Comparison of ENCODE assay signal across 19 cellular contexts in the genomic region with DNA sequence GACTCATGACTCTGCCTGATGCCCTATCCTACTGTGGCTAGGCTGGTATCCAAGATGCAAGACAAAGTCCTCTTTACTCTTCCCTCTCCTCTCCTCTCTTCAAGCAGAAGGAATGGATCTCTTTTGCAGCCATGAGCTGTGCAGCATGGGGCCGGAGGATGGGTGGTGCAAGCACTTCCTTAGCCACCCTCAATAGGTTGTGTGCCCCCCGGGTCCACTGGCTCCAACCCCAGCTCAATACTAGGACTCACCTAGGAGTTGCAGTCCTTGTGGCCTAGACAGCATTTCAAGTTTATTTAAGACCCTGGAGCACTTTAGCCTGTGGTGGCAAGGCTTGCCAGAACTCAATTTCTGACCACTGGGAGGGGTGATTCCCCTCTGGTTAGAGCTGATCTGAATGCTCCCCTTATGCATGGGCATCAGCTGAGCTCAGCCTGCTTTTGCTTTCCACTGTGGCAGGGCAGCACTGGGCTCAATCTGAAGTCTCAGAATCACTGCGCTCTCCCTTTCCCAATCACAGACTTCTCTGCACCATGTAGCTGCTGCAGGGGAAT. TPM values are rescaled to one million over a fixed set of nuclear protein-coding genes. Genes with fewer than 3 reads are reported as not detected.
"Had no signal": no experiment of that assay in that cellular context is flagged by ENCODE, and none has a peak within 500 bp of the region (broad histone marks: within the 10 kb centered on the region; RNA-seq: fewer than 3 reads in every experiment).

No MANE protein-coding gene starts in this region.

- H3K9me3 Mint-ChIP-seq: activated CD8-positive, alpha-beta T cell treated with anti-CD3 and anti-CD28 coated beads for 36 hours; activated naive CD8-positive, alpha-beta T cell treated with anti-CD3 and anti-CD28 coated beads for 36 hours; natural killer cell had no signal

- H3K9me3 ChIP-seq: psoas muscle, testis had no signal

- H3K27ac Mint-ChIP-seq: activated CD8-positive, alpha-beta T cell treated with anti-CD3 and anti-CD28 coated beads for 36 hours; activated naive CD8-positive, alpha-beta T cell treated with anti-CD3 and anti-CD28 coated beads for 36 hours; natural killer cell had no signal

- H3K27me3 Mint-ChIP-seq: activated CD8-positive, alpha-beta T cell treated with anti-CD3 and anti-CD28 coated beads for 36 hours; activated naive CD8-positive, alpha-beta T cell treated with anti-CD3 and anti-CD28 coated beads for 36 hours had no signal

- H3K27me3 ChIP-seq: brain microvascular endothelial cell, testis had no signal

- H3K4me1 Mint-ChIP-seq: natural killer cell had no signal

- H3K4me1 ChIP-seq: psoas muscle, testis had no signal

- FAIRE-seq: urothelium cell line had no signal

- H3K36me3 Mint-ChIP-seq: activated naive CD8-positive, alpha-beta T cell treated with anti-CD3 and anti-CD28 coated beads for 36 hours; natural killer cell had no signal

- H3K36me3 ChIP-seq: brain microvascular endothelial cell had no signal

- H3K4me3 Mint-ChIP-seq: activated CD8-positive, alpha-beta T cell treated with anti-CD3 and anti-CD28 coated beads for 36 hours; activated naive CD8-positive, alpha-beta T cell treated with anti-CD3 and anti-CD28 coated beads for 36 hours; natural killer cell had no signal

- DNase-seq: activated CD4-positive, CD25-positive, alpha-beta regulatory T cell treated with anti-CD3 and anti-CD28 coated beads, Interleukin-2, amount 50 U/mL, for 72 hours; activated CD8-positive, alpha-beta T cell treated with anti-CD3 and anti-CD28 coated beads for 36 hours; activated naive CD8-positive, alpha-beta T cell treated with anti-CD3 and anti-CD28 coated beads for 36 hours; activated T-cell treated with anti-CD3 and anti-CD28 coated beads for 4 hours; brain microvascular endothelial cell; cerebellar nuclear complex; glutamatergic neuron; left colon; mammary epithelial cell; natural killer cell; psoas muscle; stimulated activated CD4-positive, alpha-beta T cell treated with anti-CD3 and anti-CD28 coated beads, Interleukin-12 subunit alpha, Interleukin-12 subunit beta, amount 100 ng/mL, for 4 hours; stimulated activated naive CD8-positive, alpha-beta T cell treated with anti-CD3 and anti-CD28 coated beads, Interleukin-15, Interleukin-2, amounts not matched to agents 100 U/mL and 50 U/mL, for 24 hours; SW 1271; testis had no signal

- H3K27ac ChIP-seq: brain microvascular endothelial cell, psoas muscle, testis had no signal

- H3K4me3 ChIP-seq: psoas muscle, testis had no signal

- ATAC-seq: activated CD8-positive, alpha-beta T cell treated with anti-CD3 and anti-CD28 coated beads for 36 hours; esophagus mucosa; left colon; natural killer cell; psoas muscle; sciatic nerve; stimulated activated naive CD8-positive, alpha-beta T cell treated with anti-CD3 and anti-CD28 coated beads, Interleukin-15, Interleukin-2, amounts not matched to agents 100 U/mL and 50 U/mL, for 24 hours had no signal

RNA-seq across cellular contexts. Expression of a gene that starts 29.0 kb away (rescaled TPM):
- total RNA-seq: esophagus mucosa, left colon, mucosa of gallbladder, natural killer cell, sciatic nerve had no signal
- polyA plus RNA-seq: mammary epithelial cell had no signal
